Comparison of ENCODE assay signal across 8 cellular contexts in the genomic region with DNA sequence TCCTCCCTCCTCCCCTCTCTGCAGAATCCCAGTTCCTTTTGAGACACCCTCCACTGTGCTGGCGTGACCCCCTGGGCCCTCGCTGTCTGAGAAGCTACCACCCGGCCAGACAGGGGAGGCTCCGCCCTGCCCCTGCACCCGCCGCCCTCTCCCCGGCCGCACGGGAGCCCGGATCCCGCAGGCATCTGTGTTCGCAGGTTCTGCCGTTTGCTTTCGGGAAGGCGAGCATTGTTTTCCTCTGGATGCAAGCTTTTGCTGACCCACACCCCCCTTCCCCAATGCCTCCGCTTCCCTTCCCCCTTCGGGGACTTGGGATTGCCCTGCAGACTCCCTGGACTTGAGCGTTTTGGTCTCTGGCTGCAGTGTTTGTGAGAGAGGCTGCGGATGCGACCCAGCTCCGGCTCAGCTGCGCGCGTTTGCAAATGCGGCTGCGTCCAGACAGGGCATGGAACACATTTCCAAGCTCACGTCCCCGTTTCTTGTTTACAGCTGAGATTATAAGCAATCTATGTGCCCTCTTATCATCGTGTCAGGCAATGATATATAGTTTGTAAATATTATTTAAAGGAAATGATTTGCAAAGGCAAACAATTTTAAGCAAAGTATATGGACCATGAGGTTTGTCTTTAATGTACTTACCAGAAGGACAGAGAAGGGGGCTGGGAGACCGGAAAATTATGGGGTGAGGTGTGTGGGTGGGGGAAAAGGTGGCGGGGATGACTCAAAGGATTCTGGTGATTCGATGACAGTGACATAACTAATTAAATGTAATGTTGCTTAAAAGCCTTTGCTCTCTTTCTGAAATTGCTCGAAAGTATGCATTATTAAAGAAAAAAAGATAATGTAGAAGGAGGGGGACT.
DNase-seq lines count a peak whose midpoint lies in the region; ATAC-seq and TF ChIP-seq lines count a peak whose summit lies in the region.

No MANE protein-coding gene starts in this region.

- no peaks in the 10 kb centered on the region for H3K9me3 ChIP-seq in WERI-Rb-1 (ENCODE audit: severe bottlenecking)

- peaks cover 11% of the 10 kb centered on the region for H3K9me3 Mint-ChIP-seq in mesothelial cell of epicardium
- H3K9me3 Mint-ChIP-seq in stimulated activated memory B cell treated with anti-CD40 and anti-IgM and Interleukin-4, amounts not matched to agents 10 μg/mL and 1 μg/mL and 100 μg/mL, for 72 hours = peaks cover 3% of the 10 kb centered on the region

- peak; percentile 1 for DNase-seq in AG09309 (ENCODE audit: low read depth)
- DNase-seq in NCI-H128 (lab: John Stamatoyannopoulos, UW; ENCODE audit: unreplicated experiment) = peak; percentile 29
- DNase-seq in WERI-Rb-1 = peak; percentile 80
- DNase-seq in epithelial cell of proximal tubule (ENCODE audit: low read depth) = no peak
- peak; percentile 41 to 68 for DNase-seq in mesothelial cell of epicardium (ENCODE audit: low spot score in 2 of 2, unreplicated experiment in 2 of 2)

- TF ChIP-seq CTCF in AG09309 (IDR thresholded peaks at IDR 0.05; ENCODE audit: control insufficient read depth, insufficient read depth, low read depth, low read length, missing control alignments) = no peak
- no peak for TF ChIP-seq CTCF in WERI-Rb-1 (IDR thresholded peaks at IDR 0.05; ENCODE audit: low read depth, low read length)
- no peak for TF ChIP-seq CTCF in epithelial cell of proximal tubule (conservative IDR thresholded peaks at IDR 0.05; ENCODE audit: low read depth, low read length)
- TF ChIP-seq CTCF in mesothelial cell of epicardium (IDR thresholded peaks at IDR 0.05; ENCODE audit: unreplicated experiment) = no peak

- H3K27me3 ChIP-seq in WERI-Rb-1 (ENCODE audit: insufficient read depth, low read depth, severe bottlenecking) = no peaks in the 10 kb centered on the region

- H3K36me3 Mint-ChIP-seq in mesothelial cell of epicardium = no peaks in the 10 kb centered on the region
- H3K36me3 Mint-ChIP-seq in stimulated activated memory B cell treated with anti-CD40 and anti-IgM and Interleukin-4, amounts not matched to agents 10 μg/mL and 1 μg/mL and 100 μg/mL, for 72 hours = no peaks in the 10 kb centered on the region

- H3K36me3 ChIP-seq in WERI-Rb-1 = no peaks in the 10 kb centered on the region

- peak overlapping the region; percentile 92 for H3K27ac Mint-ChIP-seq in mesothelial cell of epicardium
- peak overlapping the region; percentile 43 for H3K27ac Mint-ChIP-seq in stimulated activated memory B cell treated with anti-CD40 and anti-IgM and Interleukin-4, amounts not matched to agents 10 μg/mL and 1 μg/mL and 100 μg/mL, for 72 hours

- H3K27me3 Mint-ChIP-seq in mesothelial cell of epicardium (ENCODE audit: low read depth) = no peaks in the 10 kb centered on the region
- H3K27me3 Mint-ChIP-seq in stimulated activated memory B cell treated with anti-CD40 and anti-IgM and Interleukin-4, amounts not matched to agents 10 μg/mL and 1 μg/mL and 100 μg/mL, for 72 hours = peaks cover 24% of the 10 kb centered on the region

- peak overlapping the region; percentile 83 for H3K4me3 Mint-ChIP-seq in mesothelial cell of epicardium
- peak overlapping the region; percentile 79 for H3K4me3 Mint-ChIP-seq in stimulated activated memory B cell treated with anti-CD40 and anti-IgM and Interleukin-4, amounts not matched to agents 10 μg/mL and 1 μg/mL and 100 μg/mL, for 72 hours

- peaks cover 26% of the 10 kb centered on the region for H3K4me1 Mint-ChIP-seq in mesothelial cell of epicardium
- peaks cover 27% of the 10 kb centered on the region for H3K4me1 Mint-ChIP-seq in stimulated activated memory B cell treated with anti-CD40 and anti-IgM and Interleukin-4, amounts not matched to agents 10 μg/mL and 1 μg/mL and 100 μg/mL, for 72 hours

- H3K4me3 ChIP-seq in AG09309 (ENCODE audit: control insufficient read depth, low read depth, low read length) = peak overlapping the region; percentile 59
- peak overlapping the region; percentile 52 for H3K4me3 ChIP-seq in WERI-Rb-1 (ENCODE audit: low read depth, low read length)
- peak overlapping the region; percentile 70 for H3K4me3 ChIP-seq in epithelial cell of proximal tubule (ENCODE audit: low read depth, low read length)

- H3K27ac ChIP-seq in WERI-Rb-1 = peak overlapping the region; percentile 77

- ATAC-seq in GM21423 (IDR thresholded peaks at IDR 0.05; ENCODE audit: unreplicated experiment) = peak; percentile 62
- ATAC-seq in stimulated activated memory B cell treated with anti-CD40 and anti-IgM and Interleukin-4, amounts not matched to agents 10 μg/mL and 1 μg/mL and 100 μg/mL, for 72 hours = peak; percentile 82
- no peak for ATAC-seq in HG03565 (IDR thresholded peaks at IDR 0.05; ENCODE audit: unreplicated experiment)
